23 cellular contexts compared by ENCODE assay signal in the genomic region with DNA sequence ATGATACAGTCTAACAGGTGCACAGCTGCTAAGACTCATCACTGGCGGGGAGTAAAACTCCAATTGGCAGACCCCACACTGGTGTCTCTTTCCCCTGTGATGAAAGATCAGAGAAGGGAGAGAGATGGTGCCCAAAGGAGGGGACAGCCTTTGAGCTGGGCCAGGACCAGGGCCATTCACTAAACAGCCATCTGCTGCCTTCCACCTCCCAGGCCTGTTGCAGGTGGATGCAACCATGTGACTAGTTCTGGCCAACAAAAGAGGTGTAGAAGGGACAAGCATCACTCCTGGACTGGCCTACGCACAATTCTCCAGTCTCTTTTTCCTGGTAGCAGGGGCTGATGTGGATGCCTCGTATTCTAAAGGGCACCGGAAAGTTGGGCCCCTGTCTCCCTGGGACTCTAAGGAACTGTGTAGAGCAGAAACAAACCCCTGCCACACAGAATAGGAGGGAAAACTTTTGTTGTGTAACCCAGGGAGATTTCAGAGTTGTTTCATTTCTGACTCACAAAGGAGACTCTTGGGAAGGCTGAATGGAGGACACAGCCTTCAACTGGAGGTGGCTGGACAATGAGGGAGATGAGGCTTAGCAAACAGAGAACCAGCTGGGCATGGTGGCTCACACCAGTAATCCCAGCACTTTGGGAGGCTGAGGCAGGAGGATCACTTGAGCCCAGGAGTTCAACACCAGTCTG. TPM values are rescaled to one million over a fixed set of nuclear protein-coding genes. Genes with fewer than 3 reads are reported as not detected.
DNase-seq lines count a peak whose midpoint lies in the region; ATAC-seq and TF ChIP-seq lines count a peak whose summit lies in the region.
"Had no signal": no experiment of that assay in that cellular context is flagged by ENCODE, and none has a peak within 500 bp of the region (broad histone marks: within the 10 kb centered on the region; RNA-seq: fewer than 3 reads in every experiment).

No MANE protein-coding gene starts in this region.

- WGBS in hepatocyte (ENCODE audit: low lambda C conversion rate, missing lambda C conversion rate): 95% methylated on average over 4 of the region's 4 CpGs

- CTCF ChIA-PET in RWPE1 (lab: Yijun Ruan, JAX): interaction anchor here (1.2 to 8.0 kb wide), 2 partner anchors 31 to 62 kb away, joined by 5 to 138 read pairs; no protein-coding TSS in a partner anchor

- ATAC-seq in activated T-cell treated with anti-CD3 and anti-CD28 coated beads, Interleukin-2, amount 50 U/mL, for 72 hours (replicated peaks in 1 of 2): no peak
- no peak for ATAC-seq in activated T-cell treated with anti-CD3 and anti-CD28 coated beads, Interleukin-2, amount 50 U/mL, for 4 hours
- no peak for ATAC-seq in GM21381 (IDR thresholded peaks at IDR 0.05; ENCODE audit: unreplicated experiment)
- ATAC-seq: HepG2 had no signal

- H3K36me3 ChIP-seq in hepatocyte (replicated peaks; ENCODE audit: insufficient read depth, low read depth) (no peaks in the 10 kb centered on the region), subcutaneous abdominal adipose tissue (ENCODE audit: control insufficient read depth in 5 of 5, insufficient read depth in 5 of 5, low read length in 5 of 5) (peaks cover 3 to 92% (median 78%) of the 10 kb centered on the region in 5 donors)

- H3K9ac ChIP-seq in subcutaneous abdominal adipose tissue (ENCODE audit: low read length in 5 of 5): peak overlapping the region in 1 of 5 donors; percentile 6

- H3K4me1 Mint-ChIP-seq in activated T-cell treated with anti-CD3 and anti-CD28 coated beads, Interleukin-2, amount 50 U/mL, for 72 hours (ENCODE audit: low read depth): peaks cover 37% of the 10 kb centered on the region
- peaks cover 4% of the 10 kb centered on the region for H3K4me1 Mint-ChIP-seq in activated T-cell treated with anti-CD3 and anti-CD28 coated beads, Interleukin-2, amount 50 U/mL, for 4 hours (ENCODE audit: low read depth)

- H3K27ac Mint-ChIP-seq in activated T-cell treated with anti-CD3 and anti-CD28 coated beads, Interleukin-2, amount 50 U/mL, for 72 hours: peak overlapping the region; percentile 13
- H3K27ac Mint-ChIP-seq: CD4-positive, alpha-beta T cell had no signal

- no peaks in the 10 kb centered on the region for H3K9me2 ChIP-seq in hepatocyte (replicated peaks; ENCODE audit: insufficient read depth)

- no peak overlapping the region for H2AFZ ChIP-seq in hepatocyte

- H3K4me3 ChIP-seq in hepatocyte (no peak overlapping the region), subcutaneous abdominal adipose tissue (ENCODE audit: low read depth in 1 of 5, low read length in 5 of 5) (no peak overlapping the region)
- H3K4me3 ChIP-seq: lung, smooth muscle cell had no signal

- H4K20me1 ChIP-seq in hepatocyte (ENCODE audit: insufficient read depth, poor library complexity, severe bottlenecking): no peaks in the 10 kb centered on the region

- POLR2A ChIA-PET in RWPE1 (lab: Yijun Ruan, JAX; ENCODE audit: low non-redundant PET): no interaction called here

- H3K9me3 ChIP-seq in hepatocyte (ENCODE audit: low read depth): no peaks in the 10 kb centered on the region
- H3K9me3 ChIP-seq in subcutaneous abdominal adipose tissue (ENCODE audit: control insufficient read depth in 5 of 5, low read length in 5 of 5): no peaks in the 10 kb centered on the region

- TF ChIP-seq CTCF in RWPE1 (conservative IDR thresholded peaks at IDR 0.05; ENCODE audit: low read depth) (no peak), hepatocyte (IDR thresholded peaks at IDR 0.05; ENCODE audit: poor library complexity) (no peak)

- H3K27ac ChIP-seq in RWPE1 (peak overlapping the region; percentile 17; the same call in 1 of the 2 replicates), hepatocyte (peak overlapping the region; percentile 79), subcutaneous abdominal adipose tissue (ENCODE audit: low read depth, low read length) (peak overlapping the region; percentile 33)

- peaks cover 22 to 34% of the 10 kb centered on the region in 2 donors for H3K36me3 Mint-ChIP-seq in activated T-cell treated with anti-CD3 and anti-CD28 coated beads, Interleukin-2, amount 50 U/mL, for 72 hours (ENCODE audit: insufficient read depth in 2 of 2)
- peaks cover 42% of the 10 kb centered on the region for H3K36me3 Mint-ChIP-seq in activated T-cell treated with anti-CD3 and anti-CD28 coated beads, Interleukin-2, amount 50 U/mL, for 4 hours (ENCODE audit: insufficient read depth)

- no peak for DNase-seq in activated T-cell treated with anti-CD3 and anti-CD28 coated beads, Interleukin-2, amount 50 U/mL, for 72 hours
- no peak for DNase-seq in activated T-cell treated with anti-CD3 and anti-CD28 coated beads, Interleukin-2, amount 50 U/mL, for 4 hours
- DNase-seq in RWPE1 (ENCODE audit: low spot score) (no peak), hepatocyte (ENCODE audit: low spot score) (no peak), GF-D8 (lab: John Stamatoyannopoulos, UW) (no peak), EL (no peak)
- DNase-seq: ACHN; activated CD4-positive, alpha-beta T cell treated with anti-CD3 and anti-CD28 coated beads for 1 hour; amniotic stem cell; CD4-positive, alpha-beta T cell; DND-41; effector CD4-positive, alpha-beta T cell; head of caudate nucleus; NCI-H1436; NCI-H774; stimulated activated CD4-positive, alpha-beta T cell treated with anti-CD3 and anti-CD28 coated beads, Interleukin-4, amount 100 ng/mL, for 4 hours; T1000 had no signal

- H3K4me3 Mint-ChIP-seq in activated T-cell treated with anti-CD3 and anti-CD28 coated beads, Interleukin-2, amount 50 U/mL, for 72 hours: no peak overlapping the region
- H3K4me3 Mint-ChIP-seq in activated T-cell treated with anti-CD3 and anti-CD28 coated beads, Interleukin-2, amount 50 U/mL, for 4 hours: no peak overlapping the region
- H3K4me3 Mint-ChIP-seq: CD4-positive, alpha-beta T cell had no signal

- no peak overlapping the region for H3K4me2 ChIP-seq in hepatocyte
- H3K4me2 ChIP-seq: smooth muscle cell had no signal

- no peaks in the 10 kb centered on the region for H3K79me2 ChIP-seq in hepatocyte

- no peaks in the 10 kb centered on the region for H3K27me3 Mint-ChIP-seq in activated T-cell treated with anti-CD3 and anti-CD28 coated beads, Interleukin-2, amount 50 U/mL, for 72 hours (ENCODE audit: low read depth)
- H3K27me3 Mint-ChIP-seq in activated T-cell treated with anti-CD3 and anti-CD28 coated beads, Interleukin-2, amount 50 U/mL, for 4 hours (ENCODE audit: low read depth): no peaks in the 10 kb centered on the region
- H3K27me3 Mint-ChIP-seq: CD4-positive, alpha-beta T cell had no signal

- no peaks in the 10 kb centered on the region for H3K27me3 ChIP-seq in hepatocyte
- no peaks in the 10 kb centered on the region for H3K27me3 ChIP-seq in subcutaneous abdominal adipose tissue (ENCODE audit: control insufficient read depth in 5 of 5, insufficient read depth in 4 of 5, low read length in 5 of 5)

- H3K9me3 Mint-ChIP-seq in activated T-cell treated with anti-CD3 and anti-CD28 coated beads, Interleukin-2, amount 50 U/mL, for 72 hours: no peaks in the 10 kb centered on the region
- no peaks in the 10 kb centered on the region for H3K9me3 Mint-ChIP-seq in activated T-cell treated with anti-CD3 and anti-CD28 coated beads, Interleukin-2, amount 50 U/mL, for 4 hours
- H3K9me3 Mint-ChIP-seq: CD4-positive, alpha-beta T cell had no signal

- H3K4me1 ChIP-seq in hepatocyte (ENCODE audit: insufficient read depth) (peaks cover 6% of the 10 kb centered on the region), subcutaneous abdominal adipose tissue (ENCODE audit: control insufficient read depth in 5 of 5, insufficient read depth in 5 of 5, low read length in 5 of 5) (peaks cover 4 to 36% (median 26%) of the 10 kb centered on the region in 5 donors)

RNA-seq across cellular contexts. Expression of a gene that starts 26.9 kb away (rescaled TPM):
- 100 to 1,000 TPM; 358 to 420 TPM for total RNA-seq in activated T-cell treated with anti-CD3 and anti-CD28 coated beads, Interleukin-2, amount 50 U/mL, for 72 hours
- 100 to 1,000 TPM; 199 to 329 (median 211) TPM for total RNA-seq in activated T-cell treated with anti-CD3 and anti-CD28 coated beads, Interleukin-2, amount 50 U/mL, for 4 hours
- 54.3 and 64.6 TPM in 2 replicates for total RNA-seq in hepatocyte
- 48.0 and 57.0 TPM in 2 replicates for polyA plus RNA-seq in hepatocyte

RNA-seq across cellular contexts. Expression of a gene that starts 33.6 kb away (rescaled TPM):
- not detected for total RNA-seq in activated T-cell treated with anti-CD3 and anti-CD28 coated beads, Interleukin-2, amount 50 U/mL, for 72 hours
- total RNA-seq in activated T-cell treated with anti-CD3 and anti-CD28 coated beads, Interleukin-2, amount 50 U/mL, for 4 hours: 1 to 10 TPM in 2 of 3 donors, under 1 TPM in 1; 0.47 to 1.1 (median 1.0) TPM
- 40.9 and 58.6 TPM in 2 replicates for total RNA-seq in hepatocyte
- polyA plus RNA-seq in hepatocyte: 66.2 and 69.9 TPM in 2 replicates
- total RNA-seq: PC-3 had no signal

Comparison
In these comparisons a context has a peak if more than half of its experiments do, and no peak if none do; other contexts are left out.
1. H3K27ac ChIP-seq: peak in every context shown above with its lines; median percentile 79 in hepatocyte; 33 in subcutaneous abdominal adipose tissue; 17 in RWPE1.
2. RNA of a gene that starts 33.6 kb away (total RNA-seq): 40.9 to 58.6 TPM in hepatocyte; 0.47 to 1.1 TPM in activated T-cell treated with anti-CD3 and anti-CD28 coated beads, Interleukin-2, amount 50 U/mL, for 4 hours and not detected in activated T-cell treated with anti-CD3 and anti-CD28 coated beads, Interleukin-2, amount 50 U/mL, for 72 hours; every median in the first group is over 10 times any median in the second.